Comparison of ENCODE assay signal across 9 cellular contexts in the genomic region with DNA sequence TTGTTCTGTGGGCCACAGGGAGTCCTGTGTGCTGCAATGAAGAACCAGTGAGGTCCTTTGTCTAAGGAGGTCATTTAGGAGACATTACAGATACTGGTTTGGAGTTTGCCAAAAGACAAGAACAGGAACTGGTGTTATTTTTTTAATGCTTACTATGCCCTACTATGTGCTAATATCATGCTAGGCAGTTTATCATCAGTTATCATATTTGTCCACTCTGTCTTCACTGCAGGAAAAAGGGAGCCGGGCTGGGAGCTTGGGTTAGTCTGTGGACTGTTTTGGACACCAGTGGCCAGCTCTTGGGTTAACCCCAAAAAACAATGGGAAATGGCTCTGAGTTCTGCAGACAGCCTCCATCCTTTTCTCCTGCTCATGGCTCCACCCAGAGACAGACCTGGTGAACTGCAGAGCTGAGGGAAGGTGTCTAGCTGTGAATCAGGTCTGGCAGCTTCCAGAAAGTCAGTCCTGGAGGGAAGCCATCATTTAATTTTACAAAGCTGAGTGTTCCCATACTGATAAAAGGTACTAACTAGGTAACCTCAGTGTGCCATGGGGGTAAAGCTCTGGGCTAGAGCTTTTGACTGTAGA.
DNase-seq lines count a peak whose midpoint lies in the region; ATAC-seq, FAIRE-seq and TF ChIP-seq lines count a peak whose summit lies in the region.
"Had no signal": no experiment of that assay in that cellular context is flagged by ENCODE, and none has a peak within 500 bp of the region (broad histone marks: within the 10 kb centered on the region; RNA-seq: fewer than 3 reads in every experiment).

No MANE protein-coding gene starts in this region.

- peak; percentile 65 to 73 (median 67) for TF ChIP-seq CTCF in keratinocyte (optimal IDR thresholded peaks at IDR 0.05 in 1 of 3, IDR thresholded peaks at IDR 0.05 in 1 of 3, conservative IDR thresholded peaks at IDR 0.05 in 1 of 3; ENCODE audit: extremely low read depth in 1 of 3, insufficient read depth in 2 of 3, low read length in 3 of 3)

- H3K27me3 ChIP-seq in adipocyte (replicated peaks; ENCODE audit: control insufficient read depth, insufficient read depth, low read length) (no peaks in the 10 kb centered on the region), keratinocyte (ENCODE audit: control insufficient read depth, extremely low read depth, insufficient read depth, low read length) (no peaks in the 10 kb centered on the region)

- no peak for ATAC-seq in activated T-cell treated with anti-CD3 and anti-CD28 coated beads, Interleukin-2, amount 50 U/mL, for 72 hours (replicated peaks in 1 of 2)
- no peak for ATAC-seq in HG03025 (IDR thresholded peaks at IDR 0.05; ENCODE audit: low FRiP score, unreplicated experiment)

- no peaks in the 10 kb centered on the region for H3K79me2 ChIP-seq in keratinocyte (ENCODE audit: control insufficient read depth, insufficient read depth, low read length)

- DNase-seq in activated T-cell treated with anti-CD3 and anti-CD28 coated beads, Interleukin-2, amount 50 U/mL, for 72 hours = peak; percentile 39 to 41
- no peak for DNase-seq in activated T-cell treated with anti-CD3 and anti-CD28 coated beads, Interleukin-2, amount 50 U/mL, for 1 hour
- DNase-seq in HuH-7.5 (ENCODE audit: low spot score) (peak; percentile 22), adipocyte (ENCODE audit: low read depth) (peak; percentile 38), keratinocyte (ENCODE audit: low read depth, low spot score) (no peak)
- DNase-seq in activated T-helper 2 cell treated with anti-CD3 and anti-CD28 coated beads, Interferon-gamma antibody, Interleukin-2, Interleukin-4, amounts not matched to agents 10 μg/mL and 5 μg/mL and 100 μg/mL, durations not matched to agents 14 hours and 24 hours and 36 hours (ENCODE audit: low spot score) = no peak
- DNase-seq in effector CD8-positive, alpha-beta T cell (lab: John Stamatoyannopoulos, UW) = no peak

- no peaks in the 10 kb centered on the region for H3K9me3 Mint-ChIP-seq in activated T-cell treated with anti-CD3 and anti-CD28 coated beads, Interleukin-2, amount 50 U/mL, for 72 hours
- H3K9me3 Mint-ChIP-seq in activated T-helper 2 cell treated with anti-CD3 and anti-CD28 coated beads, Interferon-gamma antibody, Interleukin-2, Interleukin-4, amounts not matched to agents 10 μg/mL and 5 μg/mL and 100 μg/mL, durations not matched to agents 14 hours and 24 hours and 36 hours = no peaks in the 10 kb centered on the region
- H3K9me3 Mint-ChIP-seq: brain had no signal

- H3K27ac Mint-ChIP-seq in activated T-cell treated with anti-CD3 and anti-CD28 coated beads, Interleukin-2, amount 50 U/mL, for 72 hours = no peak overlapping the region
- no peak overlapping the region for H3K27ac Mint-ChIP-seq in activated T-helper 2 cell treated with anti-CD3 and anti-CD28 coated beads, Interferon-gamma antibody, Interleukin-2, Interleukin-4, amounts not matched to agents 10 μg/mL and 5 μg/mL and 100 μg/mL, durations not matched to agents 14 hours and 24 hours and 36 hours
- H3K27ac Mint-ChIP-seq: brain had no signal

- H3K4me2 ChIP-seq in keratinocyte (ENCODE audit: control insufficient read depth, extremely low read depth, insufficient read depth, low read depth, low read length) = no peak overlapping the region

- H3K36me3 ChIP-seq in adipocyte (ENCODE audit: control insufficient read depth, insufficient read depth, low read length, severe bottlenecking) (peaks cover 58% of the 10 kb centered on the region), keratinocyte (ENCODE audit: control insufficient read depth in 2 of 2, extremely low read depth in 1 of 2, insufficient read depth in 2 of 2, low read length in 2 of 2) (peaks cover 15 to 22% of the 10 kb centered on the region in 2 experiments)

- FAIRE-seq in keratinocyte (lab: Jason Lieb, UNC) = peak; percentile 43

- H3K27me3 Mint-ChIP-seq in activated T-cell treated with anti-CD3 and anti-CD28 coated beads, Interleukin-2, amount 50 U/mL, for 72 hours (ENCODE audit: low read depth) = no peaks in the 10 kb centered on the region
- no peaks in the 10 kb centered on the region for H3K27me3 Mint-ChIP-seq in activated T-helper 2 cell treated with anti-CD3 and anti-CD28 coated beads, Interferon-gamma antibody, Interleukin-2, Interleukin-4, amounts not matched to agents 10 μg/mL and 5 μg/mL and 100 μg/mL, durations not matched to agents 14 hours and 24 hours and 36 hours (ENCODE audit: low read depth)
- H3K27me3 Mint-ChIP-seq: brain had no signal

- H3K36me3 Mint-ChIP-seq in activated T-cell treated with anti-CD3 and anti-CD28 coated beads, Interleukin-2, amount 50 U/mL, for 72 hours (ENCODE audit: insufficient read depth in 2 of 2) = peaks cover 14 to 20% of the 10 kb centered on the region in 2 donors
- H3K36me3 Mint-ChIP-seq in activated T-helper 2 cell treated with anti-CD3 and anti-CD28 coated beads, Interferon-gamma antibody, Interleukin-2, Interleukin-4, amounts not matched to agents 10 μg/mL and 5 μg/mL and 100 μg/mL, durations not matched to agents 14 hours and 24 hours and 36 hours (ENCODE audit: low read depth) = peaks cover 78% of the 10 kb centered on the region

- H3K9me1 ChIP-seq in keratinocyte (ENCODE audit: control insufficient read depth, extremely low read depth, insufficient read depth, low read length) = no peaks in the 10 kb centered on the region

- peak overlapping the region in 1 of 2 donors; percentile 78 for H3K4me3 Mint-ChIP-seq in activated T-cell treated with anti-CD3 and anti-CD28 coated beads, Interleukin-2, amount 50 U/mL, for 72 hours
- no peak overlapping the region for H3K4me3 Mint-ChIP-seq in activated T-helper 2 cell treated with anti-CD3 and anti-CD28 coated beads, Interferon-gamma antibody, Interleukin-2, Interleukin-4, amounts not matched to agents 10 μg/mL and 5 μg/mL and 100 μg/mL, durations not matched to agents 14 hours and 24 hours and 36 hours (ENCODE audit: low read depth)
- H3K4me3 Mint-ChIP-seq: brain had no signal

- H3K27ac ChIP-seq in keratinocyte (ENCODE audit: control insufficient read depth, insufficient read depth, low read length) = no peak overlapping the region

- no peaks in the 10 kb centered on the region for H4K20me1 ChIP-seq in keratinocyte (ENCODE audit: control insufficient read depth, extremely low read depth, insufficient read depth, low read length)

- H3K4me1 Mint-ChIP-seq in activated T-cell treated with anti-CD3 and anti-CD28 coated beads, Interleukin-2, amount 50 U/mL, for 72 hours (ENCODE audit: low read depth) = peaks cover 38% of the 10 kb centered on the region
- peaks cover 28% of the 10 kb centered on the region for H3K4me1 Mint-ChIP-seq in activated T-helper 2 cell treated with anti-CD3 and anti-CD28 coated beads, Interferon-gamma antibody, Interleukin-2, Interleukin-4, amounts not matched to agents 10 μg/mL and 5 μg/mL and 100 μg/mL, durations not matched to agents 14 hours and 24 hours and 36 hours (ENCODE audit: low read depth)
- H3K4me1 Mint-ChIP-seq: brain had no signal

- no peak overlapping the region for H2AFZ ChIP-seq in keratinocyte (ENCODE audit: control insufficient read depth, low read length)

- dilution Hi-C loops in keratinocyte (cut with MboI; ENCODE audit: extremely low pct_ligation_motif_present, low sequenced_read_pairs) = no loop called here

- H3K9ac ChIP-seq in adipocyte (ENCODE audit: low read length) (no peak overlapping the region), keratinocyte (ENCODE audit: control insufficient read depth, extremely low read depth, insufficient read depth, low read length) (no peak overlapping the region)

- no peak overlapping the region for H3K4me3 ChIP-seq in adipocyte (ENCODE audit: low read length)
- no peak overlapping the region for H3K4me3 ChIP-seq in keratinocyte (ENCODE audit: control insufficient read depth in 2 of 3, extremely low read depth in 1 of 3, insufficient read depth in 2 of 3, low read depth in 1 of 3, low read length in 3 of 3)

- intact Hi-C loops in activated T-helper 2 cell treated with anti-CD3 and anti-CD28 coated beads, Interferon-gamma antibody, Interleukin-2, Interleukin-4, amounts not matched to agents 10 μg/mL and 5 μg/mL and 100 μg/mL, durations not matched to agents 14 hours and 24 hours and 36 hours (cut with micrococcal nuclease) = no loop called here

- H3K9me3 ChIP-seq in adipocyte (ENCODE audit: control insufficient read depth, low read length) (no peaks in the 10 kb centered on the region), keratinocyte (ENCODE audit: control insufficient read depth, low read depth, low read length) (no peaks in the 10 kb centered on the region)

- no peaks in the 10 kb centered on the region for H3K4me1 ChIP-seq in adipocyte (ENCODE audit: control insufficient read depth, insufficient read depth, low read length)
- H3K4me1 ChIP-seq in keratinocyte (ENCODE audit: control insufficient read depth, extremely low read depth, insufficient read depth, low read length) = no peaks in the 10 kb centered on the region

Comparison
In these comparisons a context has a peak if more than half of its experiments do, and no peak if none do; other contexts are left out.
1. DNase-seq: peak in activated T-cell treated with anti-CD3 and anti-CD28 coated beads, Interleukin-2, amount 50 U/mL, for 72 hours (2 of 2), HuH-7.5 (single experiment) and adipocyte (single experiment); none in activated T-cell treated with anti-CD3 and anti-CD28 coated beads, Interleukin-2, amount 50 U/mL, for 1 hour (single experiment), keratinocyte (single experiment), activated T-helper 2 cell treated with anti-CD3 and anti-CD28 coated beads, Interferon-gamma antibody, Interleukin-2, Interleukin-4, amounts not matched to agents 10 μg/mL and 5 μg/mL and 100 μg/mL, durations not matched to agents 14 hours and 24 hours and 36 hours (single experiment) and effector CD8-positive, alpha-beta T cell (single experiment).